Comparison of ENCODE assay signal across 16 cellular contexts in genomic region chr14:68255697-68256178, GRCh38.
DNase-seq lines count a peak whose midpoint lies in the region; ATAC-seq, FAIRE-seq and TF ChIP-seq lines count a peak whose summit lies in the region.
"Had no signal": no experiment of that assay in that cellular context is flagged by ENCODE, and none has a peak within 500 bp of the region (broad histone marks: within the 10 kb centered on the region; RNA-seq: fewer than 3 reads in every experiment).

No MANE protein-coding gene starts in this region.

- H3K56ac ChIP-seq in H1 (replicated peaks; ENCODE audit: insufficient read length, low read depth, low read length), result no peak overlapping the region

- no peaks in the 10 kb centered on the region for H3K79me1 ChIP-seq in H1 (ENCODE audit: low read depth, low read length)

- H3K4ac ChIP-seq in H1 (replicated peaks; ENCODE audit: insufficient read length, low read depth, low read length), result no peak overlapping the region

- H3K18ac ChIP-seq in H1 (ENCODE audit: extremely low read depth, low read length), result peak overlapping the region; percentile 63; the same call in 1 of the 2 replicates

- H4K91ac ChIP-seq in H1 (replicated peaks; ENCODE audit: insufficient read length, low read length), result peak overlapping the region; percentile 56

- peak overlapping the region; percentile 18; the same call in 1 of the 2 replicates for H2BK5ac ChIP-seq in H1 (ENCODE audit: low read depth, low read length)

- 78% methylated on average over 1 of the region's 1 CpG; no CpG with 5 or more reads in 1 of the 2 experiments for WGBS in H1 (ENCODE audit: extremely low coverage in 1 of 2, insufficient coverage in 1 of 2, insufficient read length in 1 of 2, insufficient replicate concordance in 2 of 2, low coverage in 1 of 2, low lambda C conversion rate in 2 of 2, missing lambda C conversion rate in 1 of 2), 2 experiments

- no peak for FAIRE-seq in H1 (lab: Jason Lieb, UNC)

- no peaks in the 10 kb centered on the region for H3K27me3 ChIP-seq in CD4-positive, alpha-beta T cell (ENCODE audit: control insufficient read depth, insufficient read depth, low read length)
- H3K27me3 ChIP-seq in MG63 (no peaks in the 10 kb centered on the region), H1 (replicated peaks in 1 of 4; ENCODE audit: control insufficient read depth in 3 of 4, extremely low read depth in 1 of 4, insufficient read depth in 3 of 4, low read length in 3 of 4) (no peaks in the 10 kb centered on the region), osteoblast (ENCODE audit: insufficient read depth, low read length) (no peaks in the 10 kb centered on the region)
- H3K27me3 ChIP-seq: SJCRH30, spleen had no signal

- no peak for TF ChIP-seq POLR2A in H1 (IDR thresholded peaks at IDR 0.05; ENCODE audit: control extremely low read depth in 1 of 2, low read depth in 2 of 2, low read length in 2 of 2)

- CTCF ChIA-PET in CD4-positive, alpha-beta T cell (lab: Charles Lee), result interaction anchor here (0.7 kb wide), 1 partner anchor 561 kb away, joined by 3 read pairs; no protein-coding TSS in a partner anchor
- CTCF ChIA-PET in H1 (lab: Charles Lee; ENCODE audit: partially characterized antibody), result interaction anchor here (1.2 to 1.7 kb wide), 2 partner anchors 37 to 561 kb away, joined by 3 to 4 read pairs; no protein-coding TSS in a partner anchor

- H3K4me1 ChIP-seq in H1 (replicated peaks in 1 of 4; ENCODE audit: control insufficient read depth in 3 of 4, insufficient read depth in 4 of 4, low read length in 3 of 4) (peaks cover 2 to 24% (median 12%) of the 10 kb centered on the region in 4 experiments; a peak in 6 of 7 replicates), osteoblast (ENCODE audit: insufficient read depth, low read length) (peaks cover 15% of the 10 kb centered on the region)

- no peak overlapping the region for H3K23ac ChIP-seq in H1 (ENCODE audit: insufficient read length)

- peak overlapping the region; percentile 90 for H2BK120ac ChIP-seq in H1 (replicated peaks; ENCODE audit: low read depth, low read length)

- H2BK15ac ChIP-seq in H1 (ENCODE audit: low read length), result no peak overlapping the region

- ATAC-seq in CD4-positive, alpha-beta T cell (ENCODE audit: poor library complexity), result no peak
- ATAC-seq in HG03571 (IDR thresholded peaks at IDR 0.05; ENCODE audit: unreplicated experiment) (no peak), GM21529 (IDR thresholded peaks at IDR 0.05; ENCODE audit: unreplicated experiment) (no peak)
- ATAC-seq: activated CD4-positive, alpha-beta T cell treated with anti-CD3 and anti-CD28 coated beads for 36 hours had no signal

- no peak overlapping the region for H2AK5ac ChIP-seq in H1 (ENCODE audit: low read depth, low read length)

- no peaks in the 10 kb centered on the region for H3K9me3 ChIP-seq in CD4-positive, alpha-beta T cell (ENCODE audit: control insufficient read depth, low read length)
- H3K9me3 ChIP-seq in MG63 (no peaks in the 10 kb centered on the region), H1 (ENCODE audit: insufficient read depth in 2 of 2, low read depth in 1 of 2, low read length in 1 of 2) (no peaks in the 10 kb centered on the region), osteoblast (ENCODE audit: low read depth, low read length) (no peaks in the 10 kb centered on the region)
- H3K9me3 ChIP-seq: SJCRH30, spleen had no signal

- H3K36me3 Mint-ChIP-seq in CD4-positive, alpha-beta T cell (ENCODE audit: low read depth), result no peaks in the 10 kb centered on the region

- H3K14ac ChIP-seq in H1 (ENCODE audit: insufficient read length), result no peak overlapping the region

- H3K27ac ChIP-seq in CD4-positive, alpha-beta T cell (ENCODE audit: low read depth, low read length), result no peak overlapping the region
- no peak overlapping the region for H3K27ac ChIP-seq in H1 (ENCODE audit: low read depth, low read length)
- no peak overlapping the region for H3K27ac ChIP-seq in osteoblast (ENCODE audit: low read depth, low read length)
- H3K27ac ChIP-seq: KMS-11, SJCRH30, spleen had no signal

- H2BK20ac ChIP-seq in H1 (ENCODE audit: low read length), result no peak overlapping the region

- H4K8ac ChIP-seq in H1 (ENCODE audit: extremely low read depth, insufficient read depth, low read length), result no peak overlapping the region

- H3K4me3 ChIP-seq in MG63 (no peak overlapping the region), H1 (ENCODE audit: extremely low read depth in 1 of 4, insufficient read depth in 2 of 4, low read depth in 3 of 4, low read length in 4 of 4) (no peak overlapping the region), osteoblast (ENCODE audit: insufficient read depth, low read length) (no peak overlapping the region)
- H3K4me3 ChIP-seq: SJCRH30, spleen had no signal

- no peak for TF ChIP-seq RAD21 in H1 (IDR thresholded peaks at IDR 0.05 in 1 of 2, conservative IDR thresholded peaks at IDR 0.05 in 1 of 2; ENCODE audit: low read depth in 2 of 2, low read length in 2 of 2)

- POLR2A ChIA-PET in CD4-positive, alpha-beta T cell (lab: Charles Lee), result interaction anchor here (1.3 to 1.4 kb wide), 3 partner anchors 28 to 560 kb away, joined by 3 to 6 read pairs (median 5); no protein-coding TSS in a partner anchor
- POLR2A ChIA-PET in H1 (lab: Charles Lee; ENCODE audit: partially characterized antibody), result interaction anchor here (0.9 kb wide), 1 partner anchor 11 kb away, joined by 3 read pairs; no protein-coding TSS in a partner anchor

- H4K20me1 ChIP-seq in H1 (replicated peaks in 1 of 2; ENCODE audit: control insufficient read depth in 1 of 2, insufficient read depth in 2 of 2, low read length in 2 of 2) (no peaks in the 10 kb centered on the region), osteoblast (ENCODE audit: insufficient read depth, low read length) (no peaks in the 10 kb centered on the region)

- H3K23me2 ChIP-seq in H1 (ENCODE audit: low read depth, low read length), result no peaks in the 10 kb centered on the region

- no peak overlapping the region for H2BK12ac ChIP-seq in H1 (ENCODE audit: low read depth, low read length)

- H3K4me2 ChIP-seq in H1 (ENCODE audit: insufficient read depth in 1 of 2, low read depth in 2 of 2, low read length in 2 of 2), result no peak overlapping the region
- peak overlapping the region; percentile 14 for H3K4me2 ChIP-seq in osteoblast (ENCODE audit: insufficient read depth, low read length)
- H3K4me2 ChIP-seq: KMS-11 had no signal

- no peak for TF ChIP-seq CTCF in CD4-positive, alpha-beta T cell (IDR thresholded peaks at IDR 0.05)
- TF ChIP-seq CTCF in H1 (IDR thresholded peaks at IDR 0.05; ENCODE audit: control extremely low read depth in 1 of 3, insufficient read depth in 1 of 3, low read depth in 1 of 3, low read length in 3 of 3) (no peak), osteoblast (IDR thresholded peaks at IDR 0.05; ENCODE audit: extremely low read depth, low read depth, low read length) (no peak)

- H3K79me2 ChIP-seq in H1 (ENCODE audit: control insufficient read depth in 1 of 2, insufficient read depth in 2 of 2, low read length in 2 of 2), result no peaks in the 10 kb centered on the region
- no peaks in the 10 kb centered on the region for H3K79me2 ChIP-seq in osteoblast (ENCODE audit: insufficient read depth, low read length)

- peaks cover 77% of the 10 kb centered on the region for H3K4me1 Mint-ChIP-seq in CD4-positive, alpha-beta T cell (ENCODE audit: low read depth)

- peak overlapping the region; percentile 9 for H3K4me3 Mint-ChIP-seq in CD4-positive, alpha-beta T cell
- H3K4me3 Mint-ChIP-seq: activated CD4-positive, alpha-beta T cell treated with anti-CD3 and anti-CD28 coated beads for 36 hours had no signal

- TF ChIP-seq EP300 in H1 (IDR thresholded peaks at IDR 0.05; ENCODE audit: borderline replicate concordance in 1 of 2, low read depth in 2 of 2, low read length in 2 of 2), result no peak

- H2AFZ ChIP-seq in H1 (ENCODE audit: low read length) (no peak overlapping the region), osteoblast (ENCODE audit: low read length) (no peak overlapping the region)

- H3K27me3 Mint-ChIP-seq in CD4-positive, alpha-beta T cell, result no peaks in the 10 kb centered on the region
- H3K27me3 Mint-ChIP-seq: activated CD4-positive, alpha-beta T cell treated with anti-CD3 and anti-CD28 coated beads for 36 hours had no signal

- H3K9me3 Mint-ChIP-seq in CD4-positive, alpha-beta T cell, result no peaks in the 10 kb centered on the region

- no peak overlapping the region for H3K9ac ChIP-seq in H1 (replicated peaks in 1 of 4; ENCODE audit: extremely low read depth in 1 of 4, low read depth in 3 of 4, low read length in 3 of 4)
- H3K9ac ChIP-seq: KMS-11 had no signal

- DNase-seq in CD4-positive, alpha-beta T cell, result no peak
- peak; percentile 41 for DNase-seq in MG63
- DNase-seq in H1 (ENCODE audit: low read depth in 1 of 2, low spot score in 2 of 2), result no peak
- DNase-seq in osteoblast (ENCODE audit: insufficient read length, low spot score, missing footprints), result peak; percentile 59
- no peak for DNase-seq in stimulated activated CD4-positive, alpha-beta T cell treated with anti-CD3 and anti-CD28 coated beads, Interleukin-2, amount 100 ng/mL, for 24 hours
- no peak for DNase-seq in activated CD4-positive, CD25-positive, alpha-beta regulatory T cell (lab: John Stamatoyannopoulos, UW)
- DNase-seq: activated CD4-positive, alpha-beta T cell treated with anti-CD3 and anti-CD28 coated beads for 36 hours; activated naive CD4-positive, alpha-beta T cell; DMS 273 treated with DMSO at 0.1 percent for 48 hours; NCI-H345; SJCRH30; spleen; stimulated activated CD8-positive, alpha-beta memory T cell treated with anti-CD3 and anti-CD28 coated beads, Interleukin-4, amount 100 ng/mL, for 48 hours had no signal

- no peak overlapping the region for H4K5ac ChIP-seq in H1 (ENCODE audit: insufficient read length, low read depth, low read length)

- peak overlapping the region; percentile 0 for H3K27ac Mint-ChIP-seq in CD4-positive, alpha-beta T cell
- H3K27ac Mint-ChIP-seq: activated CD4-positive, alpha-beta T cell treated with anti-CD3 and anti-CD28 coated beads for 36 hours had no signal

- intact Hi-C loops in CD4-positive, alpha-beta T cell (cut with DNase I, micrococcal nuclease), result loop anchor here in 1 of 2 experiments (10.0 kb wide), 1 partner anchor 259 kb away; no protein-coding TSS in a partner anchor

- no peaks in the 10 kb centered on the region for H3K36me3 ChIP-seq in MG63
- no peaks in the 10 kb centered on the region for H3K36me3 ChIP-seq in H1 (ENCODE audit: control insufficient read depth in 2 of 4, insufficient read depth in 4 of 4, low read length in 3 of 4)
- H3K36me3 ChIP-seq in osteoblast (ENCODE audit: insufficient read depth, low read length), result no peaks in the 10 kb centered on the region
- H3K36me3 ChIP-seq: SJCRH30, spleen had no signal

TF ChIP-seq in H1, 55 proteins besides CTCF, POLR2A, EP300 and RAD21:
- no peak for TF ChIP-seq TCF12 (IDR thresholded peaks at IDR 0.05; ENCODE audit: low read depth, low read length)
- TF ChIP-seq POLR2AphosphoS5 (IDR thresholded peaks at IDR 0.05; ENCODE audit: low read depth, low read length), result no peak
- no peak for TF ChIP-seq BACH1 (IDR thresholded peaks at IDR 0.05; ENCODE audit: low read length)
- no peak for TF ChIP-seq HDAC6 (IDR thresholded peaks at IDR 0.05; ENCODE audit: low read depth, low read length)

Comparison
In these comparisons a context has a peak if more than half of its experiments do, and no peak if none do; other contexts are left out.
1. DNase-seq: peak in MG63 (single experiment) and osteoblast (single experiment); none in CD4-positive, alpha-beta T cell (0 of 10), H1 (0 of 2), stimulated activated CD4-positive, alpha-beta T cell treated with anti-CD3 and anti-CD28 coated beads, Interleukin-2, amount 100 ng/mL, for 24 hours (0 of 2) and activated CD4-positive, CD25-positive, alpha-beta regulatory T cell (0 of 4).